ENCODE assay signal across 8 cellular contexts in the genomic region with DNA sequence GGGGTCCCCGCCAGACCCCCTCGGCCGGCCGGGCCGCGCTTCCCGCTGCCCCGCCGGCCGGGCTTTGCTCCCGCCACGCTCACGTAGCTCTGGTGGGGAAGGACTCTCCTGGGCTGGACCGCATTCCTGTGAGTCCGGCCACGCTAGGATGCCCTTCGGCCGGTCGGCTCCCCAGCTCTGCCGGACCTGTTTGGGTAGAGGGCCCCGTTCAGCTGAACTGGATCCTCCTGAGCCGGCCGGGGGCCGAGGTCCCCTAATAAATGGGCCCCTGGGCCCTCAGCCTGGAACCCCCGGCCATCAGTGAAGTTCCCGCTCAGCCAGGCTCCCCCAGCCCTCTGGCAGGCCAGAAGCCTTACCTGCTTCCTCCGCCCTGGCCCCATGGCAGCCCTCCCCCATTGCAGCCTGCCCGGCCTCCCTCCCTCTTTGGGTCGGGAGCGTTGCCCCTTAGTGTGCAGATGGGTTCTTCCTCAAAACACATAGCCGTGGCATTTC. TPM values are rescaled to one million over a fixed set of nuclear protein-coding genes. Genes with fewer than 3 reads are reported as not detected.
DNase-seq lines count a peak whose midpoint lies in the region; ATAC-seq and TF ChIP-seq lines count a peak whose summit lies in the region.

No MANE protein-coding gene starts in this region.

- TF ChIP-seq EP300 in upper lobe of left lung (IDR thresholded peaks at IDR 0.05): no peak

- H3K36me3 ChIP-seq in duodenal mucosa (ENCODE audit: control insufficient read depth in 1 of 2, insufficient read depth in 2 of 2, low read length in 2 of 2) (peaks cover 4 to 12% of the 10 kb centered on the region in 2 donors), mesodermal cell (ENCODE audit: control insufficient read depth, insufficient read depth, low read length) (peaks cover 26% of the 10 kb centered on the region), upper lobe of left lung (peaks cover 0 to 22% (median 16%) of the 10 kb centered on the region in 4 donors)

- peaks cover 18 to 31% of the 10 kb centered on the region in 2 donors for H3K4me1 ChIP-seq in duodenal mucosa (ENCODE audit: control insufficient read depth in 1 of 2, insufficient read depth in 2 of 2, low read length in 2 of 2)
- H3K4me1 ChIP-seq in mesodermal cell (ENCODE audit: control insufficient read depth, insufficient read depth, low read length, poor library complexity, severe bottlenecking): peaks cover 5% of the 10 kb centered on the region
- peaks cover 16 to 29% (median 26%) of the 10 kb centered on the region in 4 donors for H3K4me1 ChIP-seq in upper lobe of left lung

- peak; percentile 12 to 20 for DNase-seq in activated CD4-positive, alpha-beta T cell treated with anti-CD3 and anti-CD28 coated beads for 4 hours
- DNase-seq in activated CD4-positive, alpha-beta T cell treated with anti-CD3 and anti-CD28 coated beads for 1 hour: no peak
- no peak for DNase-seq in T-helper 2 cell treated with Interferon-gamma antibody and Interleukin-4, amounts not matched to agents 5 μg/mL and 100 μg/mL, for 36 hours (ENCODE audit: low spot score)
- peak in 1 of 2 donors; percentile 51 for DNase-seq in upper lobe of left lung

- peak; percentile 14 for ATAC-seq in HG03103 (IDR thresholded peaks at IDR 0.05; ENCODE audit: low read depth, unreplicated experiment)
- ATAC-seq in upper lobe of left lung (ENCODE audit: low FRiP score in 2 of 2): peak; percentile 13 to 40
- no peak for ATAC-seq in HG03378 (IDR thresholded peaks at IDR 0.05; ENCODE audit: unreplicated experiment)

- no peaks in the 10 kb centered on the region for H3K27me3 Mint-ChIP-seq in T-helper 2 cell treated with Interferon-gamma antibody and Interleukin-4, amounts not matched to agents 5 μg/mL and 100 μg/mL, for 36 hours (ENCODE audit: low read depth)

- H3K27me3 ChIP-seq in duodenal mucosa (ENCODE audit: control insufficient read depth in 1 of 2, insufficient read depth in 2 of 2, low read length in 2 of 2) (no peaks in the 10 kb centered on the region), upper lobe of left lung (no peaks in the 10 kb centered on the region)

- peak overlapping the region; percentile 83 for H3K27ac Mint-ChIP-seq in T-helper 2 cell treated with Interferon-gamma antibody and Interleukin-4, amounts not matched to agents 5 μg/mL and 100 μg/mL, for 36 hours

- H3K4me3 Mint-ChIP-seq in T-helper 2 cell treated with Interferon-gamma antibody and Interleukin-4, amounts not matched to agents 5 μg/mL and 100 μg/mL, for 36 hours: peak overlapping the region; percentile 93

- peak overlapping the region; percentile 76 to 78 for H3K9ac ChIP-seq in duodenal mucosa (ENCODE audit: low read depth in 1 of 2, low read length in 2 of 2)

- WGBS in mesodermal cell (ENCODE audit: insufficient coverage in 2 of 2), 2 experiments: 1% methylated on average over 26 to 30 of the region's 31 CpGs
- 0 to 3% methylated on average over 5 to 10 of the region's 31 CpGs for WGBS in upper lobe of left lung, 2 donors

- H3K27ac ChIP-seq in duodenal mucosa (ENCODE audit: low read depth, low read length) (peak overlapping the region; percentile 63), mesodermal cell (ENCODE audit: low read depth, low read length, severe bottlenecking) (peak overlapping the region; percentile 45), upper lobe of left lung (peak overlapping the region; percentile 68 to 94 (median 85))

- no peak for TF ChIP-seq POLR2A in upper lobe of left lung (IDR thresholded peaks at IDR 0.05)

- peak overlapping the region; percentile 75 to 81 for H3K4me3 ChIP-seq in duodenal mucosa (ENCODE audit: low read depth in 1 of 2, low read length in 2 of 2)
- peak overlapping the region; percentile 61 for H3K4me3 ChIP-seq in mesodermal cell (ENCODE audit: extremely low read depth, insufficient read depth, low read length, poor library complexity, severe bottlenecking)
- H3K4me3 ChIP-seq in upper lobe of left lung: peak overlapping the region; percentile 74 to 99 (median 88)

- H3K9me3 ChIP-seq in duodenal mucosa (ENCODE audit: control insufficient read depth in 1 of 2, low read length in 2 of 2) (no peaks in the 10 kb centered on the region), mesodermal cell (ENCODE audit: control insufficient read depth, low read length) (no peaks in the 10 kb centered on the region), upper lobe of left lung (no peaks in the 10 kb centered on the region)

- TF ChIP-seq CTCF in upper lobe of left lung (IDR thresholded peaks at IDR 0.05): no peak

- H3K36me3 Mint-ChIP-seq in T-helper 2 cell treated with Interferon-gamma antibody and Interleukin-4, amounts not matched to agents 5 μg/mL and 100 μg/mL, for 36 hours (ENCODE audit: low read depth): peaks cover 18% of the 10 kb centered on the region

- H3K4me1 Mint-ChIP-seq in T-helper 2 cell treated with Interferon-gamma antibody and Interleukin-4, amounts not matched to agents 5 μg/mL and 100 μg/mL, for 36 hours (ENCODE audit: low read depth): peaks cover 29% of the 10 kb centered on the region

- H3K9me3 Mint-ChIP-seq in T-helper 2 cell treated with Interferon-gamma antibody and Interleukin-4, amounts not matched to agents 5 μg/mL and 100 μg/mL, for 36 hours: no peaks in the 10 kb centered on the region

RNA-seq across cellular contexts. Expression of a gene that starts 0.6 kb away (rescaled TPM):
- 32.3 TPM for polyA plus RNA-seq in mesodermal cell (2013, experiment 1 of 2)
- polyA plus RNA-seq in mesodermal cell (2013, experiment 2 of 2): 32.0 TPM
- total RNA-seq in upper lobe of left lung: 10 to 100 TPM; 18.8 to 28.7 (median 22.8) TPM

RNA-seq across cellular contexts. Expression of a gene that starts 14.8 kb away (rescaled TPM):
- 9.3 TPM for polyA plus RNA-seq in mesodermal cell (2013, experiment 1 of 2)
- 7.4 TPM for polyA plus RNA-seq in mesodermal cell (2013, experiment 2 of 2)
- 10 to 100 TPM; 24.1 to 43.1 (median 32.9) TPM for total RNA-seq in upper lobe of left lung

RNA-seq across cellular contexts. Expression of a gene that starts 23.9 kb away (rescaled TPM):
- 76.2 TPM for polyA plus RNA-seq in mesodermal cell (2013, experiment 1 of 2)
- polyA plus RNA-seq in mesodermal cell (2013, experiment 2 of 2): 71.4 TPM
- total RNA-seq in upper lobe of left lung: 100 to 1,000 TPM in 2 of 6 donors, 10 to 100 TPM in 4; 29.3 to 125 (median 71.2) TPM

Comparison
In these comparisons a context has a peak if more than half of its experiments do, and no peak if none do; other contexts are left out.
1. DNase-seq: peak in activated CD4-positive, alpha-beta T cell treated with anti-CD3 and anti-CD28 coated beads for 4 hours (2 of 2); none in activated CD4-positive, alpha-beta T cell treated with anti-CD3 and anti-CD28 coated beads for 1 hour (single experiment) and T-helper 2 cell treated with Interferon-gamma antibody and Interleukin-4, amounts not matched to agents 5 μg/mL and 100 μg/mL, for 36 hours (single experiment).
2. Peak in every context shown above with its lines, with median percentiles within 50 percentile points of each other: H3K27ac ChIP-seq and H3K4me3 ChIP-seq.